Comparison of ENCODE assay signal across 24 cellular contexts in the genomic region with DNA sequence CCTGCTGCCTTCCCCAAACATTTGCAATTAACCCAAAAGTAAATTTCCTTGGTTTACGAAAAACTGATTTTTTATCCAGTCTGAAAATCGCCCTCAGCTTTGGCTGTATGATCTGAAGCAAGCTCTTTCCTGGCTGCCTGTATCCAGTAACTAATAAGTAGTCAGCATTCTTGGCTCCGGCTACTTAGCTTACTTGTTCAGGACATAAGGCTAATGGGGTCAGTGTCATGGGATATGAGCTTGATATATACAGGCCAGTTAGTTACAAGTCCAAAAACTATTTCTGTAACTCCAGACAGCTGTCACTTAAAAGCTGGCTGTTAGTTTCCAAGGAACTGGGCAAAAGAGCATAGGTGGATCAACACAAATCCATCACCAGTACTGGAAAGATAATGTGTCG. TPM values are rescaled to one million over a fixed set of nuclear protein-coding genes. Genes with fewer than 3 reads are reported as not detected.
DNase-seq lines count a peak whose midpoint lies in the region; ATAC-seq and TF ChIP-seq lines count a peak whose summit lies in the region.
"Had no signal": no experiment of that assay in that cellular context is flagged by ENCODE, and none has a peak within 500 bp of the region (broad histone marks: within the 10 kb centered on the region; RNA-seq: fewer than 3 reads in every experiment).

No MANE protein-coding gene starts in this region.

- H3K4me3 Mint-ChIP-seq in nephron progenitor cell, result no peak overlapping the region
- H3K4me3 Mint-ChIP-seq: CD4-positive, alpha-beta memory T cell had no signal

- H3K36me3 ChIP-seq in liver (ENCODE audit: control insufficient read depth in 4 of 4, insufficient read depth in 3 of 4, low read depth in 1 of 4, low read length in 3 of 4), result no peaks in the 10 kb centered on the region
- H3K36me3 ChIP-seq in right lobe of liver, result no peaks in the 10 kb centered on the region
- no peaks in the 10 kb centered on the region for H3K36me3 ChIP-seq in skeletal muscle tissue (ENCODE audit: control insufficient read depth in 3 of 3, insufficient read depth in 3 of 3, low read length in 3 of 3)
- no peaks in the 10 kb centered on the region for H3K36me3 ChIP-seq in colonic mucosa
- H3K36me3 ChIP-seq: SJSA1 had no signal

- TF ChIP-seq RAD21 in liver (IDR thresholded peaks at IDR 0.05), result no peak

- WGBS in liver, result 65% methylated on average over 4 of the region's 4 CpGs
- WGBS in right lobe of liver (ENCODE audit: insufficient coverage, low coverage, low lambda C conversion rate, missing lambda C conversion rate), result 39% methylated on average over 4 of the region's 4 CpGs

- H3K27me3 Mint-ChIP-seq in nephron progenitor cell (ENCODE audit: low read depth, poor library complexity), result no peaks in the 10 kb centered on the region
- H3K27me3 Mint-ChIP-seq: CD4-positive, alpha-beta memory T cell had no signal

- no peak overlapping the region for H3K9ac ChIP-seq in liver (ENCODE audit: low read depth in 1 of 2, low read length in 2 of 2)
- peak overlapping the region; percentile 42 to 69 (median 55) for H3K9ac ChIP-seq in skeletal muscle tissue (ENCODE audit: low read depth in 1 of 3, low read length in 3 of 3)
- no peak overlapping the region for H3K9ac ChIP-seq in colonic mucosa (ENCODE audit: low read depth in 2 of 2, low read length in 2 of 2)

- H3K27ac Mint-ChIP-seq in nephron progenitor cell, result peak overlapping the region; percentile 43
- H3K27ac Mint-ChIP-seq: CD4-positive, alpha-beta memory T cell had no signal

- H3K9me3 Mint-ChIP-seq in nephron progenitor cell, result no peaks in the 10 kb centered on the region
- H3K9me3 Mint-ChIP-seq: CD4-positive, alpha-beta memory T cell had no signal

- H3K27me3 ChIP-seq in liver (ENCODE audit: control insufficient read depth in 4 of 4, insufficient read depth in 4 of 4, low read length in 3 of 4) (no peaks in the 10 kb centered on the region), right lobe of liver (no peaks in the 10 kb centered on the region), skeletal muscle tissue (ENCODE audit: control insufficient read depth in 3 of 3, insufficient read depth in 3 of 3, low read length in 3 of 3) (no peaks in the 10 kb centered on the region), colonic mucosa (no peaks in the 10 kb centered on the region)
- H3K27me3 ChIP-seq: SJSA1 had no signal

- TF ChIP-seq CTCF in liver (IDR thresholded peaks at IDR 0.05; ENCODE audit: low read depth, low read length, missing input control) (no peak), right lobe of liver (IDR thresholded peaks at IDR 0.05) (no peak), fibroblast of mammary gland (conservative IDR thresholded peaks at IDR 0.05; ENCODE audit: control insufficient read depth, insufficient read depth, low read depth, low read length) (no peak), nephron progenitor cell (IDR thresholded peaks at IDR 0.05) (no peak), colonic mucosa (IDR thresholded peaks at IDR 0.05) (no peak)

- intact Hi-C loops in right lobe of liver (cut with DNase I), result no loop called here
- intact Hi-C loops in colonic mucosa (cut with DNase I), result no loop called here

- peaks cover 10% of the 10 kb centered on the region for H3K36me3 Mint-ChIP-seq in nephron progenitor cell (ENCODE audit: low read depth)
- H3K36me3 Mint-ChIP-seq: CD4-positive, alpha-beta memory T cell had no signal

- no peak for DNase-seq in right lobe of liver
- DNase-seq in fibroblast of mammary gland (ENCODE audit: low read depth), result peak; percentile 52
- DNase-seq in nephron progenitor cell, result no peak
- no peak for DNase-seq in colonic mucosa
- DNase-seq: Calu3; CD4-positive, alpha-beta memory T cell; DMS79; GOT3; KG1; NCI-H1417; NCI-H187 treated with DMSO at 0.1 percent for 48 hours; NCI-H345; NCI-H526; RPMI8226 had no signal

- H3K4me3 ChIP-seq in liver (ENCODE audit: low read depth in 1 of 3, low read length in 3 of 3) (no peak overlapping the region), right lobe of liver (no peak overlapping the region), fibroblast of mammary gland (ENCODE audit: control insufficient read depth, low read depth, low read length) (no peak overlapping the region), skeletal muscle tissue (ENCODE audit: low read length in 3 of 3) (peak overlapping the region in 2 of 3 donors; percentile 22 to 49), colonic mucosa (no peak overlapping the region)
- H3K4me3 ChIP-seq: A549, SJSA1 had no signal

- ATAC-seq in right lobe of liver, result no peak
- no peak for ATAC-seq in HG03025 (IDR thresholded peaks at IDR 0.05; ENCODE audit: low FRiP score, unreplicated experiment)
- ATAC-seq in HG02840 (IDR thresholded peaks at IDR 0.05; ENCODE audit: low FRiP score, unreplicated experiment), result no peak
- ATAC-seq: A549, HepG2, PC-3 had no signal

- no peaks in the 10 kb centered on the region for H3K4me1 ChIP-seq in liver (ENCODE audit: control insufficient read depth in 4 of 4, insufficient read depth in 4 of 4, low read length in 3 of 4)
- no peaks in the 10 kb centered on the region for H3K4me1 ChIP-seq in right lobe of liver
- H3K4me1 ChIP-seq in skeletal muscle tissue (ENCODE audit: control insufficient read depth in 3 of 3, insufficient read depth in 3 of 3, low read length in 3 of 3), result peaks cover 10 to 22% (median 13%) of the 10 kb centered on the region in 3 donors
- H3K4me1 ChIP-seq in colonic mucosa, result no peaks in the 10 kb centered on the region
- H3K4me1 ChIP-seq: A549, SJSA1 had no signal

- TF ChIP-seq POLR2A in right lobe of liver (IDR thresholded peaks at IDR 0.05), result no peak

- H3K9me3 ChIP-seq in liver (ENCODE audit: control insufficient read depth in 4 of 4, low read length in 3 of 4) (no peaks in the 10 kb centered on the region), right lobe of liver (no peaks in the 10 kb centered on the region), skeletal muscle tissue (ENCODE audit: control insufficient read depth in 3 of 3, low read length in 3 of 3) (no peaks in the 10 kb centered on the region), colonic mucosa (no peaks in the 10 kb centered on the region)
- H3K9me3 ChIP-seq: A549, SJSA1 had no signal

- no peaks in the 10 kb centered on the region for H3K4me1 Mint-ChIP-seq in nephron progenitor cell
- H3K4me1 Mint-ChIP-seq: CD4-positive, alpha-beta memory T cell had no signal

- H3K27ac ChIP-seq in liver (ENCODE audit: low read depth in 1 of 2, low read length in 2 of 2) (no peak overlapping the region), right lobe of liver (no peak overlapping the region), skeletal muscle tissue (ENCODE audit: low read depth, low read length) (peak overlapping the region; percentile 80), colonic mucosa (no peak overlapping the region)
- H3K27ac ChIP-seq: A549, SJSA1 had no signal

TF ChIP-seq in liver, 16 proteins besides CTCF, POLR2A, EP300 and RAD21:
- TF ChIP-seq NR2F2 (IDR thresholded peaks at IDR 0.05) (peak; percentile 30), YY1 (IDR thresholded peaks at IDR 0.05) (no peak)
TF ChIP-seq in liver: peak in this region for 1.

RNA-seq across cellular contexts. Expression of gene KHDC1L, which starts 56.2 kb away (rescaled TPM):
- total RNA-seq in liver (not detected), right lobe of liver (not detected), skeletal muscle tissue (not detected), colonic mucosa (not detected)
- not detected for polyA plus RNA-seq in liver
- total RNA-seq: Calu3; CD4-positive, alpha-beta memory T cell; HepG2; M059J; SJSA1 had no signal
- polyA plus RNA-seq: BJ; CD4-positive, alpha-beta memory T cell; HepG2 had no signal

Comparison
In these comparisons a context has a peak if more than half of its experiments do, and no peak if none do; other contexts are left out.
1. H3K4me3 ChIP-seq: peak in skeletal muscle tissue (2 of 3); none in liver (0 of 3), right lobe of liver (0 of 3), fibroblast of mammary gland (single experiment) and colonic mucosa (single experiment).
2. H3K9ac ChIP-seq: peak in skeletal muscle tissue (3 of 3); none in liver (0 of 2) and colonic mucosa (0 of 2).